ENCODE assay signal across 8 cellular contexts in genomic region chr17:1422907-1423306, GRCh38. TPM values are rescaled to one million over a fixed set of nuclear protein-coding genes. Genes with fewer than 3 reads are reported as not detected.
A peak's percentile ranks its signal among the peaks of the same experiment; 100 is the strongest.
DNase-seq lines count a peak whose midpoint lies in the region; ATAC-seq, FAIRE-seq and TF ChIP-seq lines count a peak whose summit lies in the region.

No MANE protein-coding gene starts in this region.

- H3K27me3 ChIP-seq in lung (ENCODE audit: control insufficient read depth, insufficient read depth): no peaks in the 10 kb centered on the region

- H3K4me1 Mint-ChIP-seq in T-cell: peaks cover 2 to 7% (median 2%) of the 10 kb centered on the region in 3 donors

- ATAC-seq in lung (ENCODE audit: insufficient read depth, low FRiP score) (peak; percentile 84), T-cell (replicated peaks in 1 of 4) (no peak), GM18519 (IDR thresholded peaks at IDR 0.05; ENCODE audit: low FRiP score, unreplicated experiment) (no peak)

- WGBS in lung, 2 donors: 63 to 72% methylated on average over 8 of the region's 8 CpGs

- CTCF ChIA-PET in T-cell (lab: Charles Lee): interaction anchor here in 1 of 2 donors (0.8 to 1.0 kb wide), 2 partner anchors 42 to 62 kb away, joined by 3 read pairs; no protein-coding TSS in a partner anchor

- H3K4me1 ChIP-seq in lung (ENCODE audit: control insufficient read depth in 2 of 2, insufficient read depth in 2 of 2, low read length in 2 of 2): peaks cover 6 to 14% of the 10 kb centered on the region in 2 donors

- peak; percentile 96 for DNase-seq in ACHN
- peak; percentile 83 for DNase-seq in HTR-8/SVneo (ENCODE audit: insufficient read length, low spot score)
- DNase-seq in choroid plexus epithelial cell (ENCODE audit: low read depth): peak; percentile 95
- peak; percentile 53 for DNase-seq in lung (ENCODE audit: low spot score)
- no peak for DNase-seq in erythroblast (lab: John Stamatoyannopoulos, UW)
- no peak for DNase-seq in T-cell
- no peak for DNase-seq in NCI-H774 (lab: John Stamatoyannopoulos, UW)

- no peak for TF ChIP-seq POLR2A in erythroblast (IDR thresholded peaks at IDR 0.05; ENCODE audit: low read length)

- H3K27ac ChIP-seq in lung (ENCODE audit: low read depth in 1 of 2, low read length in 1 of 2): peak overlapping the region; percentile 80 to 88

- no peak overlapping the region for H3K4me3 ChIP-seq in choroid plexus epithelial cell (ENCODE audit: low read depth, low read length)
- no peak overlapping the region for H3K4me3 ChIP-seq in lung

- H3K36me3 Mint-ChIP-seq in T-cell: peaks cover 30% of the 10 kb centered on the region

- H3K9me3 Mint-ChIP-seq in T-cell: no peaks in the 10 kb centered on the region

- no peaks in the 10 kb centered on the region for H3K9me3 ChIP-seq in lung (ENCODE audit: control insufficient read depth in 2 of 2, insufficient read depth in 1 of 2, low read length in 1 of 2)

- no peak for TF ChIP-seq CTCF in choroid plexus epithelial cell (conservative IDR thresholded peaks at IDR 0.05; ENCODE audit: low read depth, low read length)
- TF ChIP-seq CTCF in lung (IDR thresholded peaks at IDR 0.05; ENCODE audit: control extremely low read depth, extremely low read depth): no peak

- H3K36me3 ChIP-seq in lung (ENCODE audit: control insufficient read depth in 2 of 2, insufficient read depth in 2 of 2, low read length in 2 of 2): peaks cover 8 to 28% of the 10 kb centered on the region in 2 donors

- in situ Hi-C loops in ACHN (cut with HindIII; ENCODE audit: low pct_ligation_motif_present, low pct_unique_long_range_greater_than_20kb, low sequenced_read_pairs): no loop called here

- H3K27me3 Mint-ChIP-seq in T-cell: no peaks in the 10 kb centered on the region

- no peak overlapping the region for H3K27ac Mint-ChIP-seq in T-cell

- POLR2A ChIA-PET in T-cell (lab: Charles Lee): no interaction called here

- no peak overlapping the region for H3K4me3 Mint-ChIP-seq in T-cell

- peak; percentile 98 for FAIRE-seq in HTR-8/SVneo (lab: Jason Lieb, UNC)

RNA-seq across cellular contexts. Expression of gene YWHAE, which starts 22.9 kb away (rescaled TPM):
- total RNA-seq in lung: 100 to 1,000 TPM; 400 to 432 TPM
- polyA plus RNA-seq in lung: 100 to 1,000 TPM; 348 to 390 TPM
- total RNA-seq in T-cell: 100 to 1,000 TPM; 119 to 129 (median 126) TPM

RNA-seq across cellular contexts. Expression of gene CRK, which starts 33.1 kb away (rescaled TPM):
- total RNA-seq in lung: 10 to 100 TPM; 62.4 to 67.5 TPM
- polyA plus RNA-seq in lung: 10 to 100 TPM; 29.3 to 36.6 TPM
- 10 to 100 TPM; 18.0 to 26.8 (median 22.6) TPM for total RNA-seq in T-cell

Comparison
In these comparisons a context has a peak if more than half of its experiments do, and no peak if none do; other contexts are left out.
1. DNase-seq: peak in ACHN (single experiment), HTR-8/SVneo (single experiment), choroid plexus epithelial cell (single experiment) and lung (single experiment); none in erythroblast (0 of 2), T-cell (0 of 34) and NCI-H774 (single experiment).